ENCODE assay signal across 36 cellular contexts in genomic region chr21:15229390-15229789, GRCh38.
"Had no signal": no experiment of that assay in that cellular context is flagged by ENCODE, and none has a peak within 500 bp of the region (broad histone marks: within the 10 kb centered on the region; RNA-seq: fewer than 3 reads in every experiment).

No MANE protein-coding gene starts in this region.

- H3K27me3 ChIP-seq: adrenal gland, cardiac muscle cell had no signal

- FAIRE-seq: bronchial epithelial cell, TTC549 had no signal

- ATAC-seq: activated CD8-positive, alpha-beta T cell treated with anti-CD3 and anti-CD28 coated beads for 36 hours; activated naive CD4-positive, alpha-beta T cell treated with anti-CD3 and anti-CD28 coated beads, Interleukin-2, amount 50 U/mL, for 72 hours; activated T-cell treated with anti-CD3 and anti-CD28 coated beads, Interleukin-2, amount 50 U/mL, for 4 hours; activated T-cell treated with anti-CD3 and anti-CD28 coated beads, Interleukin-2, amount 50 U/mL, for 72 hours; activated T-helper 17 cell treated with anti-CD3 and anti-CD28 coated beads, Interleukin-2, amount 50 U/mL, for 72 hours had no signal

- H3K36me3 Mint-ChIP-seq: activated CD4-positive, alpha-beta memory T cell treated with anti-CD3 and anti-CD28 coated beads for 36 hours; activated naive CD4-positive, alpha-beta T cell treated with anti-CD3 and anti-CD28 coated beads, Interleukin-2, amount 50 U/mL, for 72 hours; activated naive CD8-positive, alpha-beta T cell treated with anti-CD3 and anti-CD28 coated beads for 36 hours; brain had no signal

- H3K9me3 Mint-ChIP-seq: activated B cell treated with CpG ODN at 0.5 μM for 24 hours; activated CD4-positive, alpha-beta memory T cell treated with anti-CD3 and anti-CD28 coated beads for 36 hours; activated CD8-positive, alpha-beta T cell treated with anti-CD3 and anti-CD28 coated beads for 36 hours; activated naive CD4-positive, alpha-beta T cell treated with anti-CD3 and anti-CD28 coated beads for 36 hours; activated naive CD8-positive, alpha-beta T cell treated with anti-CD3 and anti-CD28 coated beads for 36 hours; activated T-cell treated with anti-CD3 and anti-CD28 coated beads, Interleukin-2, amount 50 U/mL, for 4 hours; activated T-helper 1 cell treated with anti-CD3 and anti-CD28 coated beads, Interleukin-12 subunit alpha, Interleukin-12 subunit beta, Interleukin-2, Interleukin-4 antibody, amounts not matched to agents 30 ng/mL and 10 ng/mL and 1 ng/mL, durations not matched to agents 14 hours and 24 hours and 36 hours; activated T-helper 17 cell treated with anti-CD3 and anti-CD28 coated beads, Interleukin-2, amount 50 U/mL, for 72 hours; brain; T-helper 2 cell treated with Interferon-gamma antibody and Interleukin-4, amounts not matched to agents 5 μg/mL and 100 μg/mL, for 36 hours had no signal

- H3K4me3 ChIP-seq: adrenal gland, cardiac muscle cell had no signal

- H3K4me3 Mint-ChIP-seq: activated B cell treated with CpG ODN at 0.5 μM for 24 hours; activated CD4-positive, alpha-beta memory T cell treated with anti-CD3 and anti-CD28 coated beads for 36 hours; activated CD4-positive, alpha-beta T cell treated with anti-CD3 and anti-CD28 coated beads, Interleukin-2, amount 10 ng/mL, durations not matched to agents 24 days and 14 days; activated CD8-positive, alpha-beta T cell treated with anti-CD3 and anti-CD28 coated beads for 36 hours; activated naive CD4-positive, alpha-beta T cell treated with anti-CD3 and anti-CD28 coated beads for 36 hours; activated naive CD8-positive, alpha-beta T cell treated with anti-CD3 and anti-CD28 coated beads for 36 hours; activated T-cell treated with anti-CD3 and anti-CD28 coated beads, Interleukin-2, amount 50 U/mL, for 4 hours; activated T-cell treated with anti-CD3 and anti-CD28 coated beads, Interleukin-2, amount 50 U/mL, for 72 hours; activated T-helper 1 cell treated with anti-CD3 and anti-CD28 coated beads, Interleukin-12 subunit alpha, Interleukin-12 subunit beta, Interleukin-2, Interleukin-4 antibody, amounts not matched to agents 30 ng/mL and 10 ng/mL and 1 ng/mL, durations not matched to agents 14 hours and 24 hours and 36 hours; activated T-helper 17 cell treated with anti-CD3 and anti-CD28 coated beads, Interleukin-2, amount 50 U/mL, for 72 hours; brain; central memory CD8-positive, alpha-beta T cell; T-helper 2 cell treated with Interferon-gamma antibody and Interleukin-4, amounts not matched to agents 5 μg/mL and 100 μg/mL, for 36 hours had no signal

- H3K27ac Mint-ChIP-seq: activated B cell treated with CpG ODN at 0.5 μM for 24 hours; activated CD4-positive, alpha-beta memory T cell treated with anti-CD3 and anti-CD28 coated beads for 36 hours; activated CD4-positive, alpha-beta T cell treated with anti-CD3 and anti-CD28 coated beads, Interleukin-2, amount 10 ng/mL, durations not matched to agents 24 days and 14 days; activated CD8-positive, alpha-beta T cell treated with anti-CD3 and anti-CD28 coated beads for 36 hours; activated naive CD4-positive, alpha-beta T cell treated with anti-CD3 and anti-CD28 coated beads for 36 hours; activated naive CD4-positive, alpha-beta T cell treated with anti-CD3 and anti-CD28 coated beads, Interleukin-2, amount 50 U/mL, for 72 hours; activated naive CD8-positive, alpha-beta T cell treated with anti-CD3 and anti-CD28 coated beads for 36 hours; activated T-cell treated with anti-CD3 and anti-CD28 coated beads, Interleukin-2, amount 50 U/mL, for 72 hours; activated T-helper 1 cell treated with anti-CD3 and anti-CD28 coated beads, Interleukin-12 subunit alpha, Interleukin-12 subunit beta, Interleukin-2, Interleukin-4 antibody, amounts not matched to agents 30 ng/mL and 10 ng/mL and 1 ng/mL, durations not matched to agents 14 hours and 24 hours and 36 hours; activated T-helper 17 cell treated with anti-CD3 and anti-CD28 coated beads, Interleukin-2, amount 50 U/mL, for 72 hours; brain; T-helper 2 cell treated with Interferon-gamma antibody and Interleukin-4, amounts not matched to agents 5 μg/mL and 100 μg/mL, for 36 hours had no signal

- H3K4me1 ChIP-seq: adrenal gland had no signal

- H3K4me1 Mint-ChIP-seq: activated B cell treated with CpG ODN at 0.5 μM for 24 hours; activated CD4-positive, alpha-beta T cell treated with anti-CD3 and anti-CD28 coated beads, Interleukin-2, amount 10 ng/mL, durations not matched to agents 24 days and 14 days; activated naive CD8-positive, alpha-beta T cell treated with anti-CD3 and anti-CD28 coated beads for 36 hours; activated T-helper 17 cell treated with anti-CD3 and anti-CD28 coated beads, Interleukin-2, amount 50 U/mL, for 72 hours; brain; central memory CD8-positive, alpha-beta T cell had no signal

- H3K36me3 ChIP-seq: adrenal gland, cardiac muscle cell had no signal

- H3K27ac ChIP-seq: adrenal gland, cardiac muscle cell, VCaP had no signal

- DNase-seq: activated B cell treated with CpG ODN at 0.5 μM for 24 hours; activated CD4-positive, alpha-beta memory T cell treated with anti-CD3 and anti-CD28 coated beads for 36 hours; activated CD4-positive, alpha-beta T cell treated with anti-CD3 and anti-CD28 coated beads for 4 hours; activated CD4-positive, alpha-beta T cell treated with anti-CD3 and anti-CD28 coated beads, Interleukin-2, amount 10 ng/mL, durations not matched to agents 24 days and 14 days; activated CD4-positive, alpha-beta T cell treated with anti-CD3 and anti-CD28 coated beads, Interleukin-2, amount 50 U/mL, for 1 hour; activated CD4-positive, alpha-beta T cell treated with anti-CD3 and anti-CD28 coated beads, Interleukin-2, amount 50 U/mL, for 4 hours; activated CD4-positive, CD25-positive, alpha-beta regulatory T cell treated with anti-CD3 and anti-CD28 coated beads, Interleukin-2, amount 50 U/mL, for 72 hours; activated CD8-positive, alpha-beta memory T cell treated with anti-CD3 and anti-CD28 coated beads, Interleukin-2, amount 50 U/mL, for 4 hours; activated CD8-positive, alpha-beta T cell treated with anti-CD3 and anti-CD28 coated beads for 36 hours; activated effector memory CD4-positive, alpha-beta T cell treated with anti-CD3 and anti-CD28 coated beads, Interleukin-2, amount 50 U/mL, for 16 hours; activated gamma-delta T cell treated with Interleukin-2 at 50 U/mL for 16 hours; activated naive CD4-positive, alpha-beta T cell; activated naive CD4-positive, alpha-beta T cell treated with anti-CD3 and anti-CD28 coated beads for 36 hours; activated naive CD4-positive, alpha-beta T cell treated with anti-CD3 and anti-CD28 coated beads, Interleukin-2, amount 50 U/mL, for 16 hours; activated naive CD8-positive, alpha-beta T cell treated with anti-CD3 and anti-CD28 coated beads for 36 hours; activated T-cell treated with anti-CD3 and anti-CD28 coated beads for 4 hours; activated T-cell treated with anti-CD3 and anti-CD28 coated beads, Interleukin-2, amount 50 U/mL, for 1 hour; activated T-cell treated with anti-CD3 and anti-CD28 coated beads, Interleukin-2, amount 50 U/mL, for 4 hours; activated T-cell treated with anti-CD3 and anti-CD28 coated beads, Interleukin-2, amount 50 U/mL, for 72 hours; adrenal gland; amniotic stem cell; aorta; caudate nucleus; cerebellar nuclear complex; T-helper 2 cell; T-helper 9 cell had no signal

- H3K9me3 ChIP-seq: adrenal gland had no signal
